In genomic region chr12:92574046-92574783, GRCh38 we compare ENCODE assay signal across 8 cellular contexts.
A peak's percentile ranks its signal among the peaks of the same experiment; 100 is the strongest.
DNase-seq lines count a peak whose midpoint lies in the region; ATAC-seq and TF ChIP-seq lines count a peak whose summit lies in the region.

No MANE protein-coding gene starts in this region.

- H3K4me3 Mint-ChIP-seq in activated T-cell treated with anti-CD3 and anti-CD28 coated beads, Interleukin-2, amount 50 U/mL, for 72 hours = no peak overlapping the region

- POLR2A ChIA-PET in PC-3 (lab: Charles Lee; ENCODE audit: unreplicated experiment) = no interaction called here

- H2AFZ ChIP-seq in PC-3 (ENCODE audit: low read length) = 0 out of 2 replicates have a peak overlapping the region, but pooled peaks have one; percentile 1

- TF ChIP-seq CTCF in AG10803 (conservative IDR thresholded peaks at IDR 0.05; ENCODE audit: low read length) (0 out of 2 replicates have a peak, but pooled peaks have one; percentile 16), GM12875 (IDR thresholded peaks at IDR 0.05; ENCODE audit: borderline replicate concordance, insufficient read depth, low read depth, low read length) (peak; percentile 34; the same call in 1 of the 2 replicates), PC-3 (conservative IDR thresholded peaks at IDR 0.05; ENCODE audit: low read depth, low read length) (peak; percentile 70), transverse colon (IDR thresholded peaks at IDR 0.05) (peak in 1 of 5 experiments; percentile 17)

- H3K4me3 ChIP-seq in AG10803 (ENCODE audit: low read length) (no peak overlapping the region), GM12875 (ENCODE audit: low read depth, low read length) (no peak overlapping the region), PC-3 (ENCODE audit: low read length) (no peak overlapping the region), transverse colon (no peak overlapping the region)

- TF ChIP-seq POLR2A in transverse colon (IDR thresholded peaks at IDR 0.05) = no peak

- H3K27ac ChIP-seq in PC-3 (ENCODE audit: low read length) (peak overlapping the region; percentile 62; the same call in 1 of the 2 replicates), transverse colon (peak overlapping the region in 1 of 4 donors; percentile 30)

- no peaks in the 10 kb centered on the region for H4K20me1 ChIP-seq in PC-3 (ENCODE audit: low read length)

- peak; percentile 53 for ATAC-seq in PC-3
- ATAC-seq in activated T-cell treated with anti-CD3 and anti-CD28 coated beads, Interleukin-2, amount 50 U/mL, for 72 hours (replicated peaks in 1 of 2) = no peak

- H3K27ac Mint-ChIP-seq in activated T-cell treated with anti-CD3 and anti-CD28 coated beads, Interleukin-2, amount 50 U/mL, for 72 hours = no peak overlapping the region

- H3K4me1 Mint-ChIP-seq in activated T-cell treated with anti-CD3 and anti-CD28 coated beads, Interleukin-2, amount 50 U/mL, for 72 hours (ENCODE audit: low read depth) = peaks cover 13% of the 10 kb centered on the region

- H3K36me3 ChIP-seq in PC-3 (ENCODE audit: low read depth, low read length) = no peaks in the 10 kb centered on the region
- H3K36me3 ChIP-seq in transverse colon = no peaks in the 10 kb centered on the region

- no peaks in the 10 kb centered on the region for H3K27me3 Mint-ChIP-seq in activated T-cell treated with anti-CD3 and anti-CD28 coated beads, Interleukin-2, amount 50 U/mL, for 72 hours (ENCODE audit: low read depth)

- CTCF ChIA-PET in PC-3 (lab: Charles Lee) = interaction anchor here (0.6 kb wide), 1 partner anchor 24 kb away, joined by 5 read pairs; no protein-coding TSS in a partner anchor

- H3K9me3 Mint-ChIP-seq in activated T-cell treated with anti-CD3 and anti-CD28 coated beads, Interleukin-2, amount 50 U/mL, for 72 hours = no peaks in the 10 kb centered on the region

- in situ Hi-C loops in transverse colon (cut with MboI; ENCODE audit: low pct_ligation_motif_present in 1 of 4, low pct_unique_long_range_greater_than_20kb in 1 of 4, low sequenced_read_pairs in 3 of 4) = loop anchor here (5.0 to 25.0 kb wide), 6 partner anchors 437 to 1199 kb away; partner anchors contain the start of gene BTG1 (in 2 of the 4)

- no peaks in the 10 kb centered on the region for H3K9me2 ChIP-seq in PC-3 (replicated peaks; ENCODE audit: low read length)

- H3K4me1 ChIP-seq in PC-3 (ENCODE audit: insufficient read depth, low read length) (peaks cover 16% of the 10 kb centered on the region), transverse colon (peaks cover 0 to 18% (median 6%) of the 10 kb centered on the region in 4 donors)

- H3K9me3 ChIP-seq in PC-3 (ENCODE audit: low read length) (no peaks in the 10 kb centered on the region), transverse colon (no peaks in the 10 kb centered on the region)

- no peak overlapping the region for H3K9ac ChIP-seq in PC-3 (ENCODE audit: low read length)

- intact Hi-C loops in PC-3 (cut with micrococcal nuclease) = loop anchor here (1.0 to 10.0 kb wide), 4 partner anchors 34 to 489 kb away; no protein-coding TSS in a partner anchor
- intact Hi-C loops in transverse colon (cut with DNase I; ENCODE audit: low total_unique reads) = loop anchor here (5.0 to 10.0 kb wide), 2 partner anchors 419 to 1192 kb away; no protein-coding TSS in a partner anchor

- 50 to 92% methylated on average over 2 to 8 of the region's 8 CpGs for WGBS in transverse colon (ENCODE audit: low coverage in 1 of 2), 2 donors

- no peak overlapping the region for H3K4me2 ChIP-seq in PC-3 (ENCODE audit: low read length)

- no peaks in the 10 kb centered on the region for H3K79me2 ChIP-seq in PC-3 (ENCODE audit: low read length)

- DNase-seq in AG10803 (ENCODE audit: low read depth) = peak; percentile 39
- DNase-seq in PC-3 = peak; percentile 69
- DNase-seq in iPS DF 19.7 (ENCODE audit: low read depth, low spot score) = peak; percentile 45
- DNase-seq in occipital lobe (lab: John Stamatoyannopoulos, UW) = no peak
- DNase-seq in UCSD-AML1 (lab: John Stamatoyannopoulos, UW; ENCODE audit: unreplicated experiment) = no peak
- DNase-seq in transverse colon = no peak
- DNase-seq in activated T-cell treated with anti-CD3 and anti-CD28 coated beads, Interleukin-2, amount 50 U/mL, for 72 hours = no peak

- no peaks in the 10 kb centered on the region for H3K27me3 ChIP-seq in PC-3 (ENCODE audit: low read length)
- H3K27me3 ChIP-seq in transverse colon = no peaks in the 10 kb centered on the region

- no TSS peak for BruUV-seq in PC-3 (replicated peaks; lab: Mats Ljungman, UMichigan)

- no peak for TF ChIP-seq EP300 in transverse colon (IDR thresholded peaks at IDR 0.05; ENCODE audit: low read depth)

- H3K36me3 Mint-ChIP-seq in activated T-cell treated with anti-CD3 and anti-CD28 coated beads, Interleukin-2, amount 50 U/mL, for 72 hours (ENCODE audit: insufficient read depth in 2 of 2) = peaks cover 0 to 2% of the 10 kb centered on the region in 2 donors

- H3F3A ChIP-seq in PC-3 (ENCODE audit: low read length, unreplicated experiment) = no peaks in the 10 kb centered on the region

Comparison
In these comparisons a context has a peak if more than half of its experiments do, and no peak if none do; other contexts are left out.
1. DNase-seq: peak in AG10803 (single experiment), PC-3 (single experiment) and iPS DF 19.7 (single experiment); none in occipital lobe (single experiment), UCSD-AML1 (single experiment), transverse colon (single experiment) and activated T-cell treated with anti-CD3 and anti-CD28 coated beads, Interleukin-2, amount 50 U/mL, for 72 hours (0 of 2).